Comparison of ENCODE assay signal across 23 cellular contexts in the genomic region with DNA sequence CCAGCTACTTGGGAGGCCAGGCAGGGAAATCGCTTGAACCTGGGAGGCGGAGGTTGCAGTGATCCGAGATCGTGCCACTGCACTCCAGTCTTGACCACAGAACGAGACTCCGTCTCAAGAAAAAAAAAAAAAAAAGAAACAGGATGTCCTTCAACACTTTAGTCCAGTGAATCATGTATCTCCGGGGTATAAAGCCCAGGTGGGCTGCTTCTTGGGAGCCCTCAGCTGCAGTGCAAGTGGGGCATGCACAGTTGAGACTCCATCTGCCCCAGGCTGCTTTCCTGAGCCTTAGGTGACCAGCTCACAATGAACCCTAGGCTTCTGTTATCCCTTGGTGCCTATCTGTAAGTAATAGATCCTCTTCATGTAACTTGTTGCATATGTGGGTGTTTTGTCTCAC. TPM values are rescaled to one million over a fixed set of nuclear protein-coding genes. Genes with fewer than 3 reads are reported as not detected.
DNase-seq lines count a peak whose midpoint lies in the region; ATAC-seq and TF ChIP-seq lines count a peak whose summit lies in the region.
"Had no signal": no experiment of that assay in that cellular context is flagged by ENCODE, and none has a peak within 500 bp of the region (broad histone marks: within the 10 kb centered on the region; RNA-seq: fewer than 3 reads in every experiment).

No MANE protein-coding gene starts in this region.

- H3K27ac ChIP-seq in HEK293 (ENCODE audit: extremely low read depth, low read depth, low read length) (no peak overlapping the region), spleen (no peak overlapping the region), PC-9 (no peak overlapping the region)
- H3K27ac ChIP-seq: A549; BLaER1 treated with 17β-estradiol and CSF1 and Interleukin-3, amounts not matched to agents 10 nM and 100 nM; GM23248 had no signal

- no peaks in the 10 kb centered on the region for H3K79me2 ChIP-seq in PC-9 (ENCODE audit: low read depth)

- no peak for ATAC-seq in HG02588 (IDR thresholded peaks at IDR 0.05; ENCODE audit: unreplicated experiment)
- ATAC-seq: A549 had no signal

- no peak overlapping the region for H2AFZ ChIP-seq in PC-9
- H2AFZ ChIP-seq: GM23248 had no signal

- H3K36me3 ChIP-seq in HEK293 (ENCODE audit: control insufficient read depth in 2 of 2, insufficient read depth in 1 of 2, low read length in 2 of 2) (no peaks in the 10 kb centered on the region), spleen (no peaks in the 10 kb centered on the region), PC-9 (ENCODE audit: low read depth) (no peaks in the 10 kb centered on the region)
- H3K36me3 ChIP-seq: BE2C had no signal

- POLR2A ChIA-PET in HEK293 (lab: Yijun Ruan, JAX): no interaction called here
- POLR2A ChIA-PET in PC-9 (lab: Charles Lee; ENCODE audit: unreplicated experiment): no interaction called here

- CTCF ChIA-PET in HEK293 (lab: Yijun Ruan, JAX): interaction anchor here (0.6 kb wide), 2 partner anchors 155 to 421 kb away, joined by 3 read pairs; a partner anchor contains a TSS
- CTCF ChIA-PET in PC-9 (lab: Charles Lee): no interaction called here

- intact Hi-C loops in spleen (cut with DNase I; ENCODE audit: low total_unique reads) (no loop called here), PC-9 (cut with micrococcal nuclease; ENCODE audit: unreplicated experiment) (no loop called here)

- no peak overlapping the region for H3K4me3 ChIP-seq in HEK293 (ENCODE audit: low read depth, low read length)
- no peak overlapping the region for H3K4me3 ChIP-seq in spleen
- no peak overlapping the region for H3K4me3 ChIP-seq in PC-9
- H3K4me3 ChIP-seq: A549; BLaER1 treated with 17β-estradiol and CSF1 and Interleukin-3, amounts not matched to agents 10 nM and 100 nM; GM23248 had no signal

- no peak overlapping the region for H3K4me2 ChIP-seq in PC-9
- H3K4me2 ChIP-seq: A549; BLaER1 treated with 17β-estradiol and CSF1 and Interleukin-3, amounts not matched to agents 10 nM and 100 nM had no signal

- DNase-seq in islet precursor cell (peak; percentile 23), spleen (peak; percentile 15), cerebellar cortex (ENCODE audit: low spot score) (no peak), PC-9 (no peak)
- DNase-seq: 8988T; ACHN; AML-193; BE2C; CD4-positive, alpha-beta T cell; CD8-positive, alpha-beta memory T cell; DMS 273 treated with DMSO at 0.1 percent for 48 hours; DMS79; GF-D8; GM23248; H7; HCEC 1CT had no signal

- no peaks in the 10 kb centered on the region for H3F3A ChIP-seq in PC-9 (ENCODE audit: insufficient read depth, low read depth)

- no peaks in the 10 kb centered on the region for H3K9me2 ChIP-seq in PC-9 (ENCODE audit: insufficient read depth)

- no peak for TF ChIP-seq CTCF in HEK293 (tag by site-specific recombination; IDR thresholded peaks at IDR 0.05)
- TF ChIP-seq CTCF in spleen (IDR thresholded peaks at IDR 0.05 in 8 of 11, conservative IDR thresholded peaks at IDR 0.05 in 3 of 11): no peak
- no peak for TF ChIP-seq CTCF in PC-9 (conservative IDR thresholded peaks at IDR 0.05)

- WGBS in spleen, 5 donors: 90 to 98% (median 91%) methylated on average over 7 of the region's 7 CpGs

- H3K9me3 ChIP-seq in HEK293 (ENCODE audit: control insufficient read depth, insufficient read depth, low read depth, low read length) (no peaks in the 10 kb centered on the region; the same call in 1 of the 2 replicates), spleen (peaks cover 0 to 33% (median 20%) of the 10 kb centered on the region in 8 donors), PC-9 (ENCODE audit: insufficient read depth, low read depth) (no peaks in the 10 kb centered on the region)
- H3K9me3 ChIP-seq: A549, BE2C had no signal

- H3K4me1 ChIP-seq in HEK293 (ENCODE audit: control insufficient read depth, insufficient read depth, low read length) (no peaks in the 10 kb centered on the region), spleen (no peaks in the 10 kb centered on the region), PC-9 (replicated peaks; ENCODE audit: insufficient read depth) (no peaks in the 10 kb centered on the region)
- H3K4me1 ChIP-seq: BE2C had no signal

- H4K20me1 ChIP-seq in PC-9 (ENCODE audit: insufficient read depth): no peaks in the 10 kb centered on the region
- H4K20me1 ChIP-seq: BLaER1 treated with 17β-estradiol and CSF1 and Interleukin-3, amounts not matched to agents 10 nM and 100 nM had no signal

- TF ChIP-seq POLR2A in spleen (IDR thresholded peaks at IDR 0.05): no peak

- BruUV-seq in PC-9 (replicated peaks; lab: Mats Ljungman, UMichigan): no TSS peak

- H3K27me3 ChIP-seq in spleen (replicated peaks in 1 of 7) (no peaks in the 10 kb centered on the region), PC-9 (ENCODE audit: insufficient read depth, low read depth) (no peaks in the 10 kb centered on the region)
- H3K27me3 ChIP-seq: BLaER1 treated with 17β-estradiol and CSF1 and Interleukin-3, amounts not matched to agents 10 nM and 100 nM had no signal

TF ChIP-seq in HEK293, 187 proteins besides CTCF, POLR2A, EP300 and RAD21:
- TF ChIP-seq ZBTB1 (tag by site-specific recombination; IDR thresholded peaks at IDR 0.05): no peak
- peak; percentile 62 for TF ChIP-seq SCRT2 (tag by site-specific recombination; IDR thresholded peaks at IDR 0.05)

RNA-seq across cellular contexts. Expression of a gene that starts 46.6 kb away (rescaled TPM):
- total RNA-seq in spleen: 1 to 10 TPM in 6 of 7 donors, under 1 TPM in 1; 0.68 to 8.7 (median 2.2) TPM
- polyA plus RNA-seq in spleen: 1 to 10 TPM in 1 of 3 donors, under 1 TPM in 2; 0.26 to 1.2 (median 0.97) TPM
- total RNA-seq in PC-9 (2021): not detected in 2 replicates
- total RNA-seq: CD4-positive, alpha-beta T cell; CD8-positive, alpha-beta memory T cell; Daoy; G401 had no signal
- polyA plus RNA-seq: CD14-positive monocyte; CD8-positive, alpha-beta memory T cell had no signal

RNA-seq across cellular contexts. Expression of a gene that starts 53.8 kb away (rescaled TPM):
- 10 to 100 TPM in 2 of 7 donors, 1 to 10 TPM in 5; 5.2 to 12.9 (median 8.3) TPM for total RNA-seq in spleen
- polyA plus RNA-seq in spleen: 1 to 10 TPM; 4.2 to 4.9 (median 4.6) TPM
- 32.3 and 34.5 TPM in 2 replicates for total RNA-seq in PC-9 (2021)
- polyA plus RNA-seq: CD8-positive, alpha-beta memory T cell had no signal

Comparison
In these comparisons a context has a peak if more than half of its experiments do, and no peak if none do; other contexts are left out.
1. DNase-seq: peak in islet precursor cell (single experiment) and spleen (single experiment); none in cerebellar cortex (single experiment) and PC-9 (0 of 2).